Comparison of ENCODE assay signal across 24 cellular contexts in the genomic region with DNA sequence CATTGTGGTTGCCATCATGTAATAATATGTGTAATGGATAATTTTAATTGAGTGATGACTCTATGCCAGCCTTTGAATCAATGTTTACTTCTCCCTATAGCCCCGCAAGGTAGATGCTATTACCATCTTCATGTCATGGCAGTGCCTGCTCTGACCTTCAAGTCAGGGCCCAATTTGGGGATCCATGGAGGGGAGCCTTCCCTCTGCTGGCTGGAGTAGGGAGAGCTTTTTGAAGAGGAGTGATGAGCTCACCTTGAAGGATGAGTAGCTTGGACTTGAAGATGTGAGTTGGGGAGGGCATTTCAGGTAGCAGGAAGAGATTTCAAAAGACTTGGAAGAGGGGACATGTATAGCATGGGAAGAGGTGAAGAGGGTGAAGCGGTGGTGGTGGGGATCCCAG.
DNase-seq lines count a peak whose midpoint lies in the region; ATAC-seq and TF ChIP-seq lines count a peak whose summit lies in the region.
"Had no signal": no experiment of that assay in that cellular context is flagged by ENCODE, and none has a peak within 500 bp of the region (broad histone marks: within the 10 kb centered on the region; RNA-seq: fewer than 3 reads in every experiment).

No MANE protein-coding gene starts in this region.

- H3K56ac ChIP-seq in IMR-90 (ENCODE audit: extremely low read depth, insufficient read depth, low read length), result no peak overlapping the region
- H3K56ac ChIP-seq in mesendoderm (ENCODE audit: low read length), result no peak overlapping the region

- DNase-seq in AG10803 (ENCODE audit: low read depth) (no peak), IMR-90 (no peak), choroid plexus epithelial cell (ENCODE audit: low read depth) (no peak), mesendoderm (peak; percentile 61), NOMO-1 (lab: John Stamatoyannopoulos, UW; ENCODE audit: unreplicated experiment in 2 of 2) (no peak), left lung (no peak)
- no peak for DNase-seq in activated naive CD4-positive, alpha-beta T cell treated with anti-CD3 and anti-CD28 coated beads, Interleukin-2, amount 50 U/mL, for 16 hours
- DNase-seq: activated CD4-positive, CD25-positive, alpha-beta regulatory T cell treated with anti-CD3 and anti-CD28 coated beads, Interleukin-2, amount 50 U/mL, for 72 hours; activated CD8-positive, alpha-beta T cell treated with anti-CD3 and anti-CD28 coated beads for 36 hours; activated gamma-delta T cell treated with Interleukin-2 at 50 U/mL for 16 hours; activated T-cell treated with anti-CD3 and anti-CD28 coated beads, Interleukin-2, amount 50 U/mL, for 1 hour; CD8-positive, alpha-beta T cell; cerebellar nuclear complex; DMS153; GOT3; NCI-H1048; NCI-H1694 treated with DMSO at 0.1 percent for 48 hours; NCI-H69; nucleus accumbens; SK-N-SH; thyroid gland had no signal

- no peaks in the 10 kb centered on the region for H4K20me1 ChIP-seq in IMR-90 (ENCODE audit: insufficient read depth, low read length)

- BruUV-seq in IMR-90 (replicated peaks; lab: Mats Ljungman, UMichigan), result no TSS peak

- CTCF ChIA-PET in IMR-90 (lab: Yijun Ruan, JAX), result no interaction called here

- dilution Hi-C loops in IMR-90 (cut with HindIII; ENCODE audit: low sequenced_read_pairs, unreplicated experiment), result no loop called here

- H3K9ac ChIP-seq in IMR-90 (ENCODE audit: low read depth, low read length), result no peak overlapping the region
- no peak overlapping the region for H3K9ac ChIP-seq in mesendoderm (ENCODE audit: low read length)
- H3K9ac ChIP-seq: SK-N-SH had no signal

- H3K14ac ChIP-seq in IMR-90 (replicated peaks; ENCODE audit: low read depth, low read length), result no peak overlapping the region

- no peaks in the 10 kb centered on the region for H3K79me2 ChIP-seq in mesendoderm (ENCODE audit: control insufficient read depth, insufficient read depth, low read length)

- peak overlapping the region; percentile 43 for H2AFZ ChIP-seq in IMR-90 (replicated peaks; ENCODE audit: low read length, poor library complexity)

- no peak overlapping the region for H3K18ac ChIP-seq in IMR-90 (ENCODE audit: low read depth, low read length)
- no peak overlapping the region for H3K18ac ChIP-seq in mesendoderm (ENCODE audit: low read length)

- no peak overlapping the region for H2BK20ac ChIP-seq in IMR-90 (ENCODE audit: low read depth, low read length)

- H3K4ac ChIP-seq in IMR-90 (ENCODE audit: low read depth, low read length), result no peak overlapping the region
- H3K4ac ChIP-seq in mesendoderm (ENCODE audit: low read depth, low read length), result no peak overlapping the region

- TF ChIP-seq POLR2A in IMR-90 (IDR thresholded peaks at IDR 0.05; ENCODE audit: low read depth, low read length), result no peak

- no peak overlapping the region for H3K4me3 ChIP-seq in AG10803 (ENCODE audit: low read length)
- no peak overlapping the region for H3K4me3 ChIP-seq in IMR-90 (ENCODE audit: insufficient read depth, low read depth, low read length)
- no peak overlapping the region for H3K4me3 ChIP-seq in choroid plexus epithelial cell (ENCODE audit: low read depth, low read length)
- no peak overlapping the region for H3K4me3 ChIP-seq in mesendoderm (ENCODE audit: low read length)
- H3K4me3 ChIP-seq in left lung, result no peak overlapping the region
- H3K4me3 ChIP-seq: A549, thyroid gland, vagina had no signal

- no peaks in the 10 kb centered on the region for H3K9me1 ChIP-seq in IMR-90 (ENCODE audit: insufficient read depth, low read length)

- no peak overlapping the region for H2AK5ac ChIP-seq in IMR-90 (ENCODE audit: low read depth, low read length)
- no peak overlapping the region for H2AK5ac ChIP-seq in mesendoderm (ENCODE audit: low read length)

- H3K27ac ChIP-seq in IMR-90 (ENCODE audit: insufficient read depth, low read length) (no peak overlapping the region), mesendoderm (ENCODE audit: low read depth, low read length) (no peak overlapping the region), left lung (no peak overlapping the region)
- H3K27ac ChIP-seq: A549, thyroid gland, vagina had no signal

- H2BK15ac ChIP-seq in IMR-90 (ENCODE audit: low read depth, low read length) (no peak overlapping the region), mesendoderm (replicated peaks; ENCODE audit: low read depth) (no peak overlapping the region)

- no peaks in the 10 kb centered on the region for H3K79me1 ChIP-seq in IMR-90 (ENCODE audit: low read depth in 1 of 2, low read length in 2 of 2)
- H3K79me1 ChIP-seq in mesendoderm (ENCODE audit: low read length), result no peaks in the 10 kb centered on the region

- no peak overlapping the region for H3K4me2 ChIP-seq in IMR-90 (ENCODE audit: low read depth, low read length)
- H3K4me2 ChIP-seq in mesendoderm (ENCODE audit: low read length), result no peak overlapping the region
- H3K4me2 ChIP-seq: A549, SK-N-SH had no signal

- no peak overlapping the region for H2AK9ac ChIP-seq in IMR-90 (replicated peaks; ENCODE audit: low read depth, low read length, poor library complexity)

- H2BK120ac ChIP-seq in IMR-90 (ENCODE audit: low read depth, low read length) (no peak overlapping the region), mesendoderm (ENCODE audit: low read depth, low read length) (no peak overlapping the region)

- in situ Hi-C loops in IMR-90 (cut with MboI; ENCODE audit: low sequenced_read_pairs), result no loop called here

- H3K36me3 ChIP-seq in IMR-90 (ENCODE audit: control insufficient read depth, insufficient read depth, low read length) (no peaks in the 10 kb centered on the region), mesendoderm (ENCODE audit: control insufficient read depth, insufficient read depth, low read length) (no peaks in the 10 kb centered on the region), left lung (no peaks in the 10 kb centered on the region)
- H3K36me3 ChIP-seq: thyroid gland, vagina had no signal

- H3K4me1 ChIP-seq in IMR-90 (ENCODE audit: control insufficient read depth, insufficient read depth, low read length), result no peaks in the 10 kb centered on the region
- no peaks in the 10 kb centered on the region for H3K4me1 ChIP-seq in mesendoderm (ENCODE audit: control insufficient read depth, low read depth, low read length)
- H3K4me1 ChIP-seq in left lung, result no peaks in the 10 kb centered on the region
- H3K4me1 ChIP-seq: A549, thyroid gland had no signal

- H4K91ac ChIP-seq in IMR-90 (ENCODE audit: insufficient read depth, low read depth, low read length), result no peak overlapping the region

- no peak for TF ChIP-seq RAD21 in IMR-90 (IDR thresholded peaks at IDR 0.05; ENCODE audit: low read length)

- no CpG with 5 or more reads among the region's 2 CpGs for WGBS in IMR-90 (ENCODE audit: extremely low coverage in 2 of 2, insufficient read length in 1 of 2), 2 experiments
- WGBS in mesendoderm (ENCODE audit: extremely low coverage, insufficient coverage, low lambda C conversion rate), result no CpG with 5 or more reads among the region's 2 CpGs

- intact Hi-C loops in IMR-90 (cut with micrococcal nuclease) (no loop called here), left lung (cut with DNase I) (no loop called here)

- H3K23ac ChIP-seq in IMR-90 (ENCODE audit: low read depth, low read length) (no peak overlapping the region), mesendoderm (ENCODE audit: low read length) (no peak overlapping the region)

- no peaks in the 10 kb centered on the region for H3K27me3 ChIP-seq in IMR-90 (ENCODE audit: control insufficient read depth, insufficient read depth, low read length)
- no peaks in the 10 kb centered on the region for H3K27me3 ChIP-seq in mesendoderm (ENCODE audit: insufficient read depth, low read length, poor library complexity)
- peaks cover 0 to 5% of the 10 kb centered on the region in 2 donors for H3K27me3 ChIP-seq in left lung
- H3K27me3 ChIP-seq: thyroid gland, vagina had no signal

- POLR2A ChIA-PET in IMR-90 (lab: Charles Lee; ENCODE audit: unreplicated experiment), result no interaction called here

- no peak overlapping the region for H4K8ac ChIP-seq in IMR-90 (ENCODE audit: low read depth in 2 of 2, low read length in 2 of 2)
- no peak overlapping the region for H4K8ac ChIP-seq in mesendoderm (ENCODE audit: low read depth, low read length)

- TF ChIP-seq CTCF in AG10803 (conservative IDR thresholded peaks at IDR 0.05; ENCODE audit: low read length), result 0 out of 2 replicates have a peak, but pooled peaks have one; percentile 7
- no peak for TF ChIP-seq CTCF in IMR-90 (conservative IDR thresholded peaks at IDR 0.05; ENCODE audit: low read depth, low read length)
- peak; percentile 20 for TF ChIP-seq CTCF in choroid plexus epithelial cell (conservative IDR thresholded peaks at IDR 0.05; ENCODE audit: low read depth, low read length)
- TF ChIP-seq CTCF in left lung (IDR thresholded peaks at IDR 0.05), result no peak

- ATAC-seq in IMR-90 (ENCODE audit: low read depth) (no peak), GM19455 (IDR thresholded peaks at IDR 0.05; ENCODE audit: unreplicated experiment) (no peak), left lung (no peak)
- ATAC-seq: A549; activated CD8-positive, alpha-beta T cell treated with anti-CD3 and anti-CD28 coated beads for 36 hours; CD8-positive, alpha-beta T cell had no signal

- H2BK5ac ChIP-seq in IMR-90 (ENCODE audit: low read depth, low read length, poor library complexity, severe bottlenecking) (no peak overlapping the region), mesendoderm (ENCODE audit: low read length) (no peak overlapping the region)

- no peaks in the 10 kb centered on the region for H3K9me3 ChIP-seq in IMR-90 (ENCODE audit: control insufficient read depth, insufficient read depth, low read length)
- H3K9me3 ChIP-seq in left lung, result no peaks in the 10 kb centered on the region
- H3K9me3 ChIP-seq: A549, SK-N-SH, thyroid gland, vagina had no signal

- H4K5ac ChIP-seq in IMR-90 (ENCODE audit: low read depth, low read length) (no peak overlapping the region), mesendoderm (ENCODE audit: low read length) (no peak overlapping the region)

TF ChIP-seq in IMR-90, 13 proteins besides CTCF, POLR2A, EP300 and RAD21 (continues in another document):
- no peak for TF ChIP-seq CEBPB (IDR thresholded peaks at IDR 0.05; ENCODE audit: low read depth, low read length)
- TF ChIP-seq RCOR1 (IDR thresholded peaks at IDR 0.05; ENCODE audit: insufficient replicate concordance, low read length), result no peak
- no peak for TF ChIP-seq CHD1 (IDR thresholded peaks at IDR 0.05; ENCODE audit: low read depth, low read length)
- no peak for TF ChIP-seq FOS (IDR thresholded peaks at IDR 0.05; ENCODE audit: low read depth, low read length)
- TF ChIP-seq BHLHE40 (IDR thresholded peaks at IDR 0.05; ENCODE audit: low read depth, low read length), result no peak
- no peak for TF ChIP-seq NFE2L2 (IDR thresholded peaks at IDR 0.05; ENCODE audit: low read depth, low read length)
- no peak for TF ChIP-seq MAFK (IDR thresholded peaks at IDR 0.05; ENCODE audit: low read depth, low read length)
- TF ChIP-seq SMC3 (IDR thresholded peaks at IDR 0.05; ENCODE audit: low read depth, low read length), result no peak
- no peak for TF ChIP-seq MXI1 (IDR thresholded peaks at IDR 0.05; ENCODE audit: borderline replicate concordance, low read depth, low read length)

Comparison
In these comparisons a context has a peak if more than half of its experiments do, and no peak if none do; other contexts are left out.
1. CTCF ChIP-seq: peak in AG10803 (single experiment) and choroid plexus epithelial cell (single experiment); none in IMR-90 (single experiment) and left lung (0 of 2).